Comparison of ENCODE assay signal across 2 cellular contexts in the genomic region with DNA sequence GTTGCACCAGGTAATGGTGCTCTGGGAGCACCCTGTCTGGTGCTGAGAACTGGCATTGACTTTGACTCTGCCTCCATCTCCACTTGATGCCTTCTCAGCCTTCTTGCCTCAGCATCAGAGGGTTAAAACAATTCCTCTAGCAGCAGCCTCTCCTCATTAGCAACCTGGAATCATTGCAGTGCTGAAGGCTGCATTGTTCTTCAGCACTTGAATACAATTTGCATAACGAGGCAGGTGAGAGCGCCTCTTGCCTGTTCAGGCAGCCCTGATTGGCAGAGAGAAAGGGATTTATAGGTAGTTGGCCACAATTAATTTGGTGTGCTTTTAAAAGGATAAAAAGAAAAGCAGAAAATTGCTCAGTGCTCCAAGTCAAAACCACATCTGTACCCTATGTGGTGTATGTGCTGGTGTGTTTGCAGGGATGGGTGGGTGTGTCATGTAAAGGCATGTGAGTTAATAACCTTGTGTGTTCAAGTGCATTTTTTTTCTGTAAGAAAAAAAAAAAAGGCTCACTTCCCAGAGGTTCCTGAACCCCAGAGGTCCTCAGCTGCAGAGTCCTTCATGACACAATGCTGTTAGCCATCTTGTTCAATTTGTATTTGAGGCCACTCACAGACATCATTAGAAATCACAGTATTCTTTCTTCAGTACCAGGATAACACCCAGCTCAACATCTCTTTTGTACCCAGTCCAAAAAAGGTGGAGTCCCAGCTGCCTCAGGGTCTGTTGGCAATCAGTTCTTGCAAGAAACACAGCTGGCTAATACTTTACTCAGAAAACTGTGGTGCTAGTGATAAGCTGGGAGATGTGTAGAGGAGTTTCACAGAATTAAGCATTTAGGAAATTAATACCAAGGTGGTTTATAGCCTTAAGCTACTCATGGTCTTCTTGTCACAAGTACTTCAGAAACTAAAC.
TF ChIP-seq lines count a peak whose summit lies in the region.

No MANE protein-coding gene starts in this region.

TF ChIP-seq in GM23338, 12 proteins besides CTCF, POLR2A, EP300 and RAD21:
- TF ChIP-seq JUNB (IDR thresholded peaks at IDR 0.05; ENCODE audit: unreplicated experiment) (no peak), NANOG (IDR thresholded peaks at IDR 0.05; ENCODE audit: borderline replicate concordance) (0 out of 2 replicates have a peak, but pooled peaks have one; percentile 8)
TF ChIP-seq in GM23338: peak in this region for 1.

TF ChIP-seq in WTC11, 78 proteins besides CTCF, POLR2A, EP300 and RAD21:
- no peak for TF ChIP-seq NR2C2 (CRISPR knock-in tag; IDR thresholded peaks at IDR 0.05)
- no peak for TF ChIP-seq ZNF138 (CRISPR knock-in tag; conservative IDR thresholded peaks at IDR 0.05)
- TF ChIP-seq ZNF416 (CRISPR knock-in tag; IDR thresholded peaks at IDR 0.05) = no peak
- TF ChIP-seq TP53 (CRISPR knock-in tag; IDR thresholded peaks at IDR 0.05) = no peak
- TF ChIP-seq SMAD3 (CRISPR knock-in tag; IDR thresholded peaks at IDR 0.05; ENCODE audit: borderline replicate concordance) = no peak
